1 cellular context compared by ENCODE assay signal in genomic region chr17:77476920-77477805, GRCh38.
TF ChIP-seq lines count a peak whose summit lies in the region.

No MANE protein-coding gene starts in this region.

TF ChIP-seq in H1, 55 proteins besides CTCF, POLR2A, EP300 and RAD21 (continued from another document):
- TF ChIP-seq CHD7 (IDR thresholded peaks at IDR 0.05; ENCODE audit: insufficient replicate concordance, low read length) (no peak), CBX8 (IDR thresholded peaks at IDR 0.05; ENCODE audit: borderline replicate concordance, low read depth, low read length) (no peak), EGR1 (IDR thresholded peaks at IDR 0.05; ENCODE audit: borderline replicate concordance, low read depth, low read length) (no peak), SP2 (IDR thresholded peaks at IDR 0.05; ENCODE audit: low read length) (no peak)
TF ChIP-seq in H1: peak in this region for 0.
